In genomic region chr11:17703951-17704350, GRCh38 we compare ENCODE assay signal across 13 cellular contexts. TPM values are rescaled to one million over a fixed set of nuclear protein-coding genes. Genes with fewer than 3 reads are reported as not detected.
DNase-seq lines count a peak whose midpoint lies in the region; ATAC-seq, FAIRE-seq and TF ChIP-seq lines count a peak whose summit lies in the region.
"Had no signal": no experiment of that assay in that cellular context is flagged by ENCODE, and none has a peak within 500 bp of the region (broad histone marks: within the 10 kb centered on the region; RNA-seq: fewer than 3 reads in every experiment).

No MANE protein-coding gene starts in this region.

- 94% methylated on average over 2 of the region's 2 CpGs for WGBS in right cardiac atrium

- H3K9ac ChIP-seq in endothelial cell of umbilical vein (replicated peaks; ENCODE audit: extremely low read depth, insufficient read depth, low read length): no peak overlapping the region

- no peak overlapping the region for H3K4me2 ChIP-seq in endothelial cell of umbilical vein (ENCODE audit: insufficient read depth, low read length)

- H3K36me3 ChIP-seq in endothelial cell of umbilical vein (ENCODE audit: control insufficient read depth in 2 of 2, extremely low read depth in 1 of 2, insufficient read depth in 2 of 2, low read length in 2 of 2): no peaks in the 10 kb centered on the region
- H3K36me3 ChIP-seq: heart left ventricle, transverse colon had no signal

- no peak for TF ChIP-seq CTCF in endothelial cell of umbilical vein (IDR thresholded peaks at IDR 0.05; ENCODE audit: extremely low read depth in 1 of 2, insufficient read depth in 1 of 2, low read depth in 1 of 2, low read length in 2 of 2)

- dilution Hi-C loops in endothelial cell of umbilical vein (cut with MboI; ENCODE audit: extremely low pct_ligation_motif_present, low sequenced_read_pairs): no loop called here

- H3K4me1 ChIP-seq in endothelial cell of umbilical vein (ENCODE audit: control insufficient read depth, extremely low read depth, insufficient read depth, low read length): no peaks in the 10 kb centered on the region
- H3K4me1 ChIP-seq in right cardiac atrium (ENCODE audit: control insufficient read depth, insufficient read depth, low read length): no peaks in the 10 kb centered on the region
- H3K4me1 ChIP-seq: heart left ventricle, transverse colon had no signal

- H3K4me3 ChIP-seq in endothelial cell of umbilical vein (replicated peaks in 1 of 3; ENCODE audit: insufficient read depth in 1 of 3, low read depth in 1 of 3, low read length in 3 of 3) (no peak overlapping the region), right cardiac atrium (ENCODE audit: low read length) (no peak overlapping the region)
- H3K4me3 ChIP-seq: heart left ventricle, transverse colon had no signal

- TF ChIP-seq POLR2A in H54 (IDR thresholded peaks at IDR 0.05; ENCODE audit: low read depth, low read length): no peak
- TF ChIP-seq POLR2A in endothelial cell of umbilical vein (IDR thresholded peaks at IDR 0.05; ENCODE audit: low read depth, low read length): no peak

- H3K9me3 ChIP-seq in endothelial cell of umbilical vein (replicated peaks; ENCODE audit: control insufficient read depth, insufficient read depth, low read length) (no peaks in the 10 kb centered on the region), right cardiac atrium (ENCODE audit: control insufficient read depth, low read length) (no peaks in the 10 kb centered on the region)
- H3K9me3 ChIP-seq: transverse colon had no signal

- peak; percentile 54 for DNase-seq in EH (ENCODE audit: low read depth)
- peak; percentile 51 for DNase-seq in H54 (ENCODE audit: insufficient read length, low spot score)
- peak; percentile 84 for DNase-seq in NAMALWA (ENCODE audit: low spot score)
- peak; percentile 13 for DNase-seq in endothelial cell of umbilical vein (ENCODE audit: low read depth, low spot score)
- no peak for DNase-seq in right cardiac atrium
- DNase-seq in NCI-H1105 treated with DMSO at 0.1 percent for 48 hours (lab: John Stamatoyannopoulos, UW): no peak
- no peak for DNase-seq in Right ventricle myocardium superior
- DNase-seq in stimulated activated CD4-positive, alpha-beta T cell treated with anti-CD3 and anti-CD28 coated beads, Interleukin-4, amount 100 ng/mL, for 24 hours: no peak
- DNase-seq: activated effector memory CD4-positive, alpha-beta T cell treated with Interleukin-2 at 50 U/mL for 16 hours; heart left ventricle; midbrain; transverse colon had no signal

- no peaks in the 10 kb centered on the region for H4K20me1 ChIP-seq in endothelial cell of umbilical vein (replicated peaks; ENCODE audit: control insufficient read depth, extremely low read depth, insufficient read depth, low read length)

- CTCF ChIA-PET in endothelial cell of umbilical vein (lab: Charles Lee): interaction anchor here (1.0 kb wide), 1 partner anchor 16 kb away, joined by 3 read pairs; no protein-coding TSS in a partner anchor

- POLR2A ChIA-PET in endothelial cell of umbilical vein (lab: Charles Lee): no interaction called here

- no peak for FAIRE-seq in H54 (lab: Jason Lieb, UNC)
- FAIRE-seq in endothelial cell of umbilical vein (lab: Jason Lieb, UNC): peak; percentile 49

- BruUV-seq in endothelial cell of umbilical vein (replicated peaks; lab: Mats Ljungman, UMichigan): no TSS peak

- no peaks in the 10 kb centered on the region for H3K27me3 ChIP-seq in endothelial cell of umbilical vein (ENCODE audit: control insufficient read depth in 2 of 2, insufficient read depth in 2 of 2, low read length in 2 of 2)
- no peaks in the 10 kb centered on the region for H3K27me3 ChIP-seq in right cardiac atrium (ENCODE audit: control insufficient read depth, insufficient read depth)
- H3K27me3 ChIP-seq: heart left ventricle, transverse colon had no signal

- intact Hi-C loops in endothelial cell of umbilical vein (cut with micrococcal nuclease) (no loop called here), right cardiac atrium (cut with DNase I) (no loop called here), Right ventricle myocardium superior (cut with DNase I) (no loop called here)

- H2AFZ ChIP-seq in endothelial cell of umbilical vein (ENCODE audit: low read depth, low read length): no peak overlapping the region

- ATAC-seq in right cardiac atrium: no peak
- ATAC-seq in Right ventricle myocardium superior (ENCODE audit: poor library complexity): no peak
- ATAC-seq: heart left ventricle had no signal

- H3K79me2 ChIP-seq in endothelial cell of umbilical vein (ENCODE audit: control insufficient read depth, insufficient read depth, low read length): no peaks in the 10 kb centered on the region

- H3K9me1 ChIP-seq in endothelial cell of umbilical vein (replicated peaks; ENCODE audit: control insufficient read depth, extremely low read depth, insufficient read depth, low read length): no peaks in the 10 kb centered on the region

- H3K27ac ChIP-seq in endothelial cell of umbilical vein (ENCODE audit: insufficient read depth, low read depth, low read length) (no peak overlapping the region), right cardiac atrium (ENCODE audit: low read length) (no peak overlapping the region)
- H3K27ac ChIP-seq: heart left ventricle, transverse colon had no signal

TF ChIP-seq in endothelial cell of umbilical vein, 7 proteins besides CTCF, POLR2A, EP300 and RAD21:
- no peak for TF ChIP-seq EZH2 (IDR thresholded peaks at IDR 0.05; ENCODE audit: borderline replicate concordance, low read depth, low read length, severe bottlenecking)
- TF ChIP-seq GATA2 (IDR thresholded peaks at IDR 0.05; ENCODE audit: insufficient read depth, insufficient read length, low read depth, low read length): no peak
- TF ChIP-seq MYC (IDR thresholded peaks at IDR 0.05; ENCODE audit: low read depth, low read length): no peak
- TF ChIP-seq FOS (IDR thresholded peaks at IDR 0.05; ENCODE audit: borderline replicate concordance, insufficient read depth, low read length): no peak
- TF ChIP-seq, protein P1, sequence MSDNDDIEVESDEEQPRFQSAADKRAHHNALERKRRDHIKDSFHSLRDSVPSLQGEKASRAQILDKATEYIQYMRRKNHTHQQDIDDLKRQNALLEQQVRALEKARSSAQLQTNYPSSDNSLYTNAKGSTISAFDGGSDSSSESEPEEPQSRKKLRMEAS (IDR thresholded peaks at IDR 0.05; ENCODE audit: insufficient read depth, insufficient read length): no peak
- no peak for TF ChIP-seq POLR2AphosphoS5 (IDR thresholded peaks at IDR 0.05; ENCODE audit: insufficient read depth, low read depth, low read length)
- no peak for TF ChIP-seq JUN (IDR thresholded peaks at IDR 0.05; ENCODE audit: borderline replicate concordance, insufficient read depth, insufficient read length, low read depth)

RNA-seq across cellular contexts. Expression of gene MYOD1, which starts 15.4 kb away (rescaled TPM):
- total RNA-seq in endothelial cell of umbilical vein (not detected in 2 replicates), right cardiac atrium (not detected), Right ventricle myocardium superior (not detected)
- polyA plus RNA-seq in endothelial cell of umbilical vein (not detected in 2 replicates), right cardiac atrium (not detected)
- polyA plus RNA-seq in endothelial cell of umbilical vein (2011; cell fraction: cytosol; rRNA removed): not detected in 2 replicates
- polyA plus RNA-seq in endothelial cell of umbilical vein (2011; cell fraction: nucleus; rRNA removed): not detected in 2 replicates
- polyA plus RNA-seq in endothelial cell of umbilical vein (2012): not detected in 2 replicates
- not detected in 2 replicates for polyA minus RNA-seq in endothelial cell of umbilical vein
- polyA minus RNA-seq in endothelial cell of umbilical vein (2011; cell fraction: cytosol; rRNA and poly(A)+ RNA removed): not detected
- not detected in 2 replicates for polyA minus RNA-seq in endothelial cell of umbilical vein (2011; cell fraction: nucleus; rRNA and poly(A)+ RNA removed)
- total RNA-seq: heart left ventricle, pulmonary artery endothelial cell, transverse colon had no signal
- polyA plus RNA-seq: heart left ventricle had no signal

RNA-seq across cellular contexts. Expression of gene KCNC1, which starts 30.6 kb away (rescaled TPM):
- not detected in 2 replicates for total RNA-seq in endothelial cell of umbilical vein
- polyA plus RNA-seq in endothelial cell of umbilical vein: not detected in 2 replicates
- not detected in 2 replicates for polyA plus RNA-seq in endothelial cell of umbilical vein (2011; cell fraction: cytosol; rRNA removed)
- not detected in 2 replicates for polyA plus RNA-seq in endothelial cell of umbilical vein (2011; cell fraction: nucleus; rRNA removed)
- polyA plus RNA-seq in endothelial cell of umbilical vein (2012): 0.09 TPM in 1 of 2 replicates, not detected in the other
- polyA minus RNA-seq in endothelial cell of umbilical vein: not detected in 2 replicates
- polyA minus RNA-seq in endothelial cell of umbilical vein (2011; cell fraction: cytosol; rRNA and poly(A)+ RNA removed): not detected
- polyA minus RNA-seq in endothelial cell of umbilical vein (2011; cell fraction: nucleus; rRNA and poly(A)+ RNA removed): not detected in 2 replicates
- total RNA-seq in right cardiac atrium: under 1 TPM in 2 of 4 donors, not detected in 2; 0.06 to 0.09 TPM
- polyA plus RNA-seq in right cardiac atrium: 0.16 TPM
- total RNA-seq in Right ventricle myocardium superior: not detected
- total RNA-seq: pulmonary artery endothelial cell had no signal
- polyA plus RNA-seq: heart left ventricle had no signal

Comparison
In these comparisons a context has a peak if more than half of its experiments do, and no peak if none do; other contexts are left out.
1. DNase-seq: peak in EH (single experiment), H54 (single experiment), NAMALWA (single experiment) and endothelial cell of umbilical vein (single experiment); none in right cardiac atrium (0 of 3), NCI-H1105 treated with DMSO at 0.1 percent for 48 hours (single experiment), Right ventricle myocardium superior (single experiment) and stimulated activated CD4-positive, alpha-beta T cell treated with anti-CD3 and anti-CD28 coated beads, Interleukin-4, amount 100 ng/mL, for 24 hours (single experiment).